28 cellular contexts compared by ENCODE assay signal in genomic region chr3:185134532-185134931, GRCh38. TPM values are rescaled to one million over a fixed set of nuclear protein-coding genes. Genes with fewer than 3 reads are reported as not detected.
"Had no signal": no experiment of that assay in that cellular context is flagged by ENCODE, and none has a peak within 500 bp of the region (broad histone marks: within the 10 kb centered on the region; RNA-seq: fewer than 3 reads in every experiment).

No MANE protein-coding gene starts in this region.

- H3K27me3 ChIP-seq: ascending aorta, dorsolateral prefrontal cortex, gastrocnemius medialis had no signal

- H3K4me1 Mint-ChIP-seq: activated CD4-positive, alpha-beta T cell treated with anti-CD3 and anti-CD28 coated beads for 36 hours; activated CD4-positive, alpha-beta T cell treated with anti-CD3 and anti-CD28 coated beads, Interleukin-2, amount 10 ng/mL, durations not matched to agents 24 days and 14 days; activated CD8-positive, alpha-beta memory T cell treated with anti-CD3 and anti-CD28 coated beads, Interleukin-2, amount 10 ng/mL, durations not matched to agents 7 days and 5 days; activated naive CD4-positive, alpha-beta T cell treated with anti-CD3 and anti-CD28 coated beads, Interleukin-2, amount 10 ng/mL, durations not matched to agents 7 days and 5 days; activated naive CD8-positive, alpha-beta T cell treated with anti-CD3 and anti-CD28 coated beads, Interleukin-2, amount 10 ng/mL, durations not matched to agents 7 days and 5 days; central memory CD8-positive, alpha-beta T cell; endodermal cell had no signal

- H3K4me3 ChIP-seq: ascending aorta, coronary artery, dorsolateral prefrontal cortex, gastrocnemius medialis had no signal

- H3K4me3 Mint-ChIP-seq: activated CD4-positive, alpha-beta memory T cell treated with anti-CD3 and anti-CD28 coated beads for 36 hours; activated CD4-positive, alpha-beta T cell treated with anti-CD3 and anti-CD28 coated beads for 36 hours; activated CD4-positive, alpha-beta T cell treated with anti-CD3 and anti-CD28 coated beads, Interleukin-2, amount 10 ng/mL, durations not matched to agents 24 days and 14 days; activated CD8-positive, alpha-beta memory T cell treated with anti-CD3 and anti-CD28 coated beads, Interleukin-2, amount 10 ng/mL, durations not matched to agents 7 days and 5 days; activated CD8-positive, alpha-beta T cell treated with anti-CD3 and anti-CD28 coated beads, Interleukin-2, amount 10 ng/mL, durations not matched to agents 7 days and 5 days; activated naive CD4-positive, alpha-beta T cell treated with anti-CD3 and anti-CD28 coated beads, Interleukin-2, amount 10 ng/mL, durations not matched to agents 7 days and 5 days; activated naive CD8-positive, alpha-beta T cell treated with anti-CD3 and anti-CD28 coated beads, Interleukin-2, amount 10 ng/mL, durations not matched to agents 7 days and 5 days; brain; central memory CD8-positive, alpha-beta T cell; dendritic cell treated with granulocyte-macrophage colony-stimulating factor and Interleukin-4, amounts not matched to agents 40 ng/mL and 50 ng/mL, for 4 days; endodermal cell had no signal

- H3K36me3 Mint-ChIP-seq: activated CD4-positive, alpha-beta memory T cell treated with anti-CD3 and anti-CD28 coated beads for 36 hours; activated CD8-positive, alpha-beta memory T cell treated with anti-CD3 and anti-CD28 coated beads, Interleukin-2, amount 10 ng/mL, durations not matched to agents 7 days and 5 days; activated naive CD4-positive, alpha-beta T cell treated with anti-CD3 and anti-CD28 coated beads, Interleukin-2, amount 10 ng/mL, durations not matched to agents 7 days and 5 days; activated naive CD4-positive, alpha-beta T cell treated with anti-CD3 and anti-CD28 coated beads, Interleukin-2, amount 50 U/mL, for 72 hours; activated naive CD8-positive, alpha-beta T cell treated with anti-CD3 and anti-CD28 coated beads, Interleukin-2, amount 10 ng/mL, durations not matched to agents 7 days and 5 days had no signal

- H3K36me3 ChIP-seq: ascending aorta, gastrocnemius medialis had no signal

- H3K27ac ChIP-seq: ascending aorta, coronary artery, dorsolateral prefrontal cortex, foreskin keratinocyte, gastrocnemius medialis had no signal

- DNase-seq: activated CD4-positive, alpha-beta memory T cell treated with anti-CD3 and anti-CD28 coated beads for 36 hours; activated CD4-positive, alpha-beta T cell treated with anti-CD3 and anti-CD28 coated beads for 36 hours; activated CD4-positive, alpha-beta T cell treated with anti-CD3 and anti-CD28 coated beads, Interleukin-2, amount 10 ng/mL, durations not matched to agents 24 days and 14 days; activated CD4-positive, CD25-positive, alpha-beta regulatory T cell; activated CD4-positive, CD25-positive, alpha-beta regulatory T cell treated with anti-CD3 and anti-CD28 coated beads, Interleukin-2, amount 50 U/mL, for 72 hours; activated CD8-positive, alpha-beta memory T cell treated with anti-CD3 and anti-CD28 coated beads, Interleukin-2, amount 10 ng/mL, durations not matched to agents 7 days and 5 days; activated CD8-positive, alpha-beta memory T cell treated with anti-CD3 and anti-CD28 coated beads, Interleukin-2, amount 50 U/mL, for 4 hours; activated CD8-positive, alpha-beta T cell treated with anti-CD3 and anti-CD28 coated beads, Interleukin-2, amount 10 ng/mL, durations not matched to agents 7 days and 5 days; activated gamma-delta T cell; activated naive CD4-positive, alpha-beta T cell; activated naive CD4-positive, alpha-beta T cell treated with anti-CD3 and anti-CD28 coated beads, Interleukin-2, amount 10 ng/mL, durations not matched to agents 7 days and 5 days; activated naive CD8-positive, alpha-beta T cell treated with anti-CD3 and anti-CD28 coated beads, Interleukin-2, amount 10 ng/mL, durations not matched to agents 7 days and 5 days; activated T-cell treated with anti-CD3 and anti-CD28 coated beads, Interleukin-2, amount 50 U/mL, for 1 hour; activated T-cell treated with anti-CD3 and anti-CD28 coated beads, Interleukin-2, amount 50 U/mL, for 48 hours; dorsolateral prefrontal cortex; effector memory CD4-positive, alpha-beta T cell; endodermal cell; foreskin keratinocyte; gastrocnemius medialis; T-helper 2 cell had no signal

- H3K9me3 Mint-ChIP-seq: activated CD4-positive, alpha-beta memory T cell treated with anti-CD3 and anti-CD28 coated beads for 36 hours; activated CD4-positive, alpha-beta T cell treated with anti-CD3 and anti-CD28 coated beads, Interleukin-2, amount 10 ng/mL, durations not matched to agents 24 days and 14 days; activated naive CD4-positive, alpha-beta T cell treated with anti-CD3 and anti-CD28 coated beads, Interleukin-2, amount 10 ng/mL, durations not matched to agents 7 days and 5 days; activated naive CD4-positive, alpha-beta T cell treated with anti-CD3 and anti-CD28 coated beads, Interleukin-2, amount 50 U/mL, for 72 hours; activated naive CD8-positive, alpha-beta T cell treated with anti-CD3 and anti-CD28 coated beads, Interleukin-2, amount 10 ng/mL, durations not matched to agents 7 days and 5 days; central memory CD8-positive, alpha-beta T cell; dendritic cell treated with granulocyte-macrophage colony-stimulating factor and Interleukin-4, amounts not matched to agents 40 ng/mL and 50 ng/mL, for 4 days; endodermal cell had no signal

- ATAC-seq: activated CD4-positive, alpha-beta T cell treated with anti-CD3 and anti-CD28 coated beads for 36 hours; activated CD8-positive, alpha-beta memory T cell treated with anti-CD3 and anti-CD28 coated beads, Interleukin-2, amount 10 ng/mL, durations not matched to agents 7 days and 5 days; activated CD8-positive, alpha-beta T cell treated with anti-CD3 and anti-CD28 coated beads, Interleukin-2, amount 10 ng/mL, durations not matched to agents 7 days and 5 days; activated naive CD4-positive, alpha-beta T cell treated with anti-CD3 and anti-CD28 coated beads, Interleukin-2, amount 50 U/mL, for 72 hours; esophagus mucosa; foreskin keratinocyte; gastrocnemius medialis had no signal

- H3K27ac Mint-ChIP-seq: activated CD4-positive, alpha-beta memory T cell treated with anti-CD3 and anti-CD28 coated beads for 36 hours; activated CD4-positive, alpha-beta T cell treated with anti-CD3 and anti-CD28 coated beads for 36 hours; activated CD4-positive, alpha-beta T cell treated with anti-CD3 and anti-CD28 coated beads, Interleukin-2, amount 10 ng/mL, durations not matched to agents 24 days and 14 days; activated CD8-positive, alpha-beta memory T cell treated with anti-CD3 and anti-CD28 coated beads, Interleukin-2, amount 10 ng/mL, durations not matched to agents 7 days and 5 days; activated CD8-positive, alpha-beta T cell treated with anti-CD3 and anti-CD28 coated beads, Interleukin-2, amount 10 ng/mL, durations not matched to agents 7 days and 5 days; activated naive CD4-positive, alpha-beta T cell treated with anti-CD3 and anti-CD28 coated beads, Interleukin-2, amount 10 ng/mL, durations not matched to agents 7 days and 5 days; activated naive CD4-positive, alpha-beta T cell treated with anti-CD3 and anti-CD28 coated beads, Interleukin-2, amount 50 U/mL, for 72 hours; activated naive CD8-positive, alpha-beta T cell treated with anti-CD3 and anti-CD28 coated beads, Interleukin-2, amount 10 ng/mL, durations not matched to agents 7 days and 5 days; dendritic cell treated with granulocyte-macrophage colony-stimulating factor and Interleukin-4, amounts not matched to agents 40 ng/mL and 50 ng/mL, for 4 days; endodermal cell had no signal

- H3K4me1 ChIP-seq: ascending aorta, foreskin keratinocyte, gastrocnemius medialis had no signal

- FAIRE-seq: bronchial epithelial cell had no signal

- H3K9me3 ChIP-seq: ascending aorta, gastrocnemius medialis had no signal

RNA-seq across cellular contexts. Expression of gene C3orf70, which starts 18.3 kb away (rescaled TPM):
- total RNA-seq: activated CD4-positive, alpha-beta memory T cell treated with anti-CD3 and anti-CD28 coated beads for 36 hours; activated naive CD8-positive, alpha-beta T cell treated with anti-CD3 and anti-CD28 coated beads, Interleukin-2, amount 10 ng/mL, durations not matched to agents 7 days and 5 days had no signal
- polyA plus RNA-seq: foreskin keratinocyte had no signal
